Comparison of ENCODE assay signal across 22 cellular contexts in genomic region chr7:13336227-13336626, GRCh38.
A peak's percentile ranks its signal among the peaks of the same experiment; 100 is the strongest.
DNase-seq lines count a peak whose midpoint lies in the region; ATAC-seq, FAIRE-seq and TF ChIP-seq lines count a peak whose summit lies in the region.
"Had no signal": no experiment of that assay in that cellular context is flagged by ENCODE, and none has a peak within 500 bp of the region (broad histone marks: within the 10 kb centered on the region; RNA-seq: fewer than 3 reads in every experiment).

No MANE protein-coding gene starts in this region.

- no peak overlapping the region for H3K27ac Mint-ChIP-seq in activated T-cell treated with anti-CD3 and anti-CD28 coated beads, Interleukin-2, amount 50 U/mL, for 24 hours
- H3K27ac Mint-ChIP-seq in activated T-helper 1 cell treated with anti-CD3 and anti-CD28 coated beads, Interleukin-12 subunit alpha, Interleukin-12 subunit beta, Interleukin-2, Interleukin-4 antibody, amounts not matched to agents 30 ng/mL and 10 ng/mL and 1 ng/mL, durations not matched to agents 14 hours and 24 hours and 36 hours, result no peak overlapping the region
- H3K27ac Mint-ChIP-seq: activated T-helper 2 cell treated with anti-CD3 and anti-CD28 coated beads, Interferon-gamma antibody, Interleukin-2, Interleukin-4, amounts not matched to agents 10 μg/mL and 5 μg/mL and 100 μg/mL, durations not matched to agents 14 hours and 24 hours and 36 hours; endodermal cell had no signal

- H3K4me3 ChIP-seq in K562, result no peak overlapping the region
- H3K4me3 ChIP-seq in fibroblast of villous mesenchyme (ENCODE audit: low read depth, low read length), result no peak overlapping the region
- H3K4me3 ChIP-seq: adrenal gland, PC-9, right atrium auricular region, tibial nerve had no signal

- FAIRE-seq in K562 (lab: Jason Lieb, UNC) (no peak), GM19239 (lab: Jason Lieb, UNC) (no peak)
- FAIRE-seq: A204.1 had no signal

- no peak for TF ChIP-seq RAD21 in K562 (CRISPR knock-in tag; conservative IDR thresholded peaks at IDR 0.05 in 1 of 2, IDR thresholded peaks at IDR 0.05 in 1 of 2)

- peak; percentile 22 for DNase-seq in AG08395 (ENCODE audit: low spot score)
- peak; percentile 53 for DNase-seq in HS-5 (ENCODE audit: low read depth)
- DNase-seq in K562 (ENCODE audit: extremely low read depth in 1 of 4, low spot score in 3 of 4), result no peak
- DNase-seq in fibroblast of villous mesenchyme (ENCODE audit: low read depth), result peak; percentile 13
- DNase-seq in activated T-cell treated with anti-CD3 and anti-CD28 coated beads, Interleukin-2, amount 50 U/mL, for 24 hours, result no peak
- no peak for DNase-seq in GM19239 (ENCODE audit: insufficient read length, low spot score)
- DNase-seq in NCI-H128 (lab: John Stamatoyannopoulos, UW; ENCODE audit: unreplicated experiment), result no peak
- no peak for DNase-seq in activated T-helper 1 cell treated with anti-CD3 and anti-CD28 coated beads, Interleukin-12 subunit alpha, Interleukin-12 subunit beta, Interleukin-2, Interleukin-4 antibody, amounts not matched to agents 30 ng/mL and 10 ng/mL and 1 ng/mL, durations not matched to agents 14 hours and 24 hours and 36 hours (ENCODE audit: low spot score)
- DNase-seq: activated CD8-positive, alpha-beta memory T cell treated with anti-CD3 and anti-CD28 coated beads for 24 hours; adrenal gland; endodermal cell; GOT3; Karpas-422; NCI-H1105 treated with DMSO at 0.1 percent for 48 hours; NCI-H748 treated with DMSO at 0.1 percent for 48 hours; nucleus accumbens; PC-9; stimulated activated naive CD4-positive, alpha-beta T cell had no signal

- TF ChIP-seq CTCF in K562 (IDR thresholded peaks at IDR 0.05 in 2 of 3, conservative IDR thresholded peaks at IDR 0.05 in 1 of 3; ENCODE audit: insufficient read depth in 2 of 3, low read depth in 1 of 3, low read length in 3 of 3) (no peak), fibroblast of villous mesenchyme (IDR thresholded peaks at IDR 0.05; ENCODE audit: insufficient read depth, low read depth, low read length) (no peak)

- no peaks in the 10 kb centered on the region for H3K9me3 Mint-ChIP-seq in activated T-cell treated with anti-CD3 and anti-CD28 coated beads, Interleukin-2, amount 50 U/mL, for 24 hours
- no peaks in the 10 kb centered on the region for H3K9me3 Mint-ChIP-seq in activated T-helper 1 cell treated with anti-CD3 and anti-CD28 coated beads, Interleukin-12 subunit alpha, Interleukin-12 subunit beta, Interleukin-2, Interleukin-4 antibody, amounts not matched to agents 30 ng/mL and 10 ng/mL and 1 ng/mL, durations not matched to agents 14 hours and 24 hours and 36 hours
- H3K9me3 Mint-ChIP-seq: activated T-helper 2 cell treated with anti-CD3 and anti-CD28 coated beads, Interferon-gamma antibody, Interleukin-2, Interleukin-4, amounts not matched to agents 10 μg/mL and 5 μg/mL and 100 μg/mL, durations not matched to agents 14 hours and 24 hours and 36 hours; endodermal cell had no signal

- H2AFZ ChIP-seq in K562 (ENCODE audit: low read depth, low read length), result no peak overlapping the region
- H2AFZ ChIP-seq: PC-9 had no signal

- POLR2A ChIA-PET in K562 (lab: Yijun Ruan, JAX), result no interaction called here

- no peak for ATAC-seq in K562

- 0% methylated on average over 4 of the region's 4 CpGs for WGBS in K562 (ENCODE audit: insufficient coverage, low coverage, missing lambda C conversion rate)

- no peaks in the 10 kb centered on the region for H3K4me1 Mint-ChIP-seq in activated T-cell treated with anti-CD3 and anti-CD28 coated beads, Interleukin-2, amount 50 U/mL, for 24 hours (ENCODE audit: low read depth)
- no peaks in the 10 kb centered on the region for H3K4me1 Mint-ChIP-seq in activated T-helper 1 cell treated with anti-CD3 and anti-CD28 coated beads, Interleukin-12 subunit alpha, Interleukin-12 subunit beta, Interleukin-2, Interleukin-4 antibody, amounts not matched to agents 30 ng/mL and 10 ng/mL and 1 ng/mL, durations not matched to agents 14 hours and 24 hours and 36 hours (ENCODE audit: low read depth)

- no peaks in the 10 kb centered on the region for H3K36me3 Mint-ChIP-seq in activated T-cell treated with anti-CD3 and anti-CD28 coated beads, Interleukin-2, amount 50 U/mL, for 24 hours (ENCODE audit: low read depth)
- no peaks in the 10 kb centered on the region for H3K36me3 Mint-ChIP-seq in activated T-helper 1 cell treated with anti-CD3 and anti-CD28 coated beads, Interleukin-12 subunit alpha, Interleukin-12 subunit beta, Interleukin-2, Interleukin-4 antibody, amounts not matched to agents 30 ng/mL and 10 ng/mL and 1 ng/mL, durations not matched to agents 14 hours and 24 hours and 36 hours (ENCODE audit: low read depth)

- no peak overlapping the region for H3K4me3 Mint-ChIP-seq in activated T-cell treated with anti-CD3 and anti-CD28 coated beads, Interleukin-2, amount 50 U/mL, for 24 hours
- H3K4me3 Mint-ChIP-seq in activated T-helper 1 cell treated with anti-CD3 and anti-CD28 coated beads, Interleukin-12 subunit alpha, Interleukin-12 subunit beta, Interleukin-2, Interleukin-4 antibody, amounts not matched to agents 30 ng/mL and 10 ng/mL and 1 ng/mL, durations not matched to agents 14 hours and 24 hours and 36 hours, result no peak overlapping the region
- H3K4me3 Mint-ChIP-seq: endodermal cell had no signal

- H3K27ac ChIP-seq in K562 (ENCODE audit: extremely low read depth, low read depth, low read length), result no peak overlapping the region
- H3K27ac ChIP-seq: adrenal gland, PC-9, right atrium auricular region, tibial nerve had no signal

- no TSS peak for BruUV-seq in K562 (replicated peaks; lab: Mats Ljungman, UMichigan)

- no peaks in the 10 kb centered on the region for H3K36me3 ChIP-seq in K562 (ENCODE audit: control insufficient read depth, insufficient read depth, low read length)
- H3K36me3 ChIP-seq: adrenal gland, right atrium auricular region, tibial nerve had no signal

- no peaks in the 10 kb centered on the region for H3K79me2 ChIP-seq in K562 (ENCODE audit: control insufficient read depth, insufficient read depth, low read length)

- no peaks in the 10 kb centered on the region; the same call in 1 of the 2 replicates for H3K9me3 ChIP-seq in K562 (replicated peaks; ENCODE audit: control insufficient read depth, insufficient read depth, low read depth, low read length)
- H3K9me3 ChIP-seq: adrenal gland, right atrium auricular region, tibial nerve had no signal

- no peaks in the 10 kb centered on the region for H3K27me3 ChIP-seq in K562 (ENCODE audit: control insufficient read depth in 2 of 2, insufficient read depth in 2 of 2, low read length in 2 of 2)
- H3K27me3 ChIP-seq: adrenal gland, right atrium auricular region, tibial nerve had no signal

- TF ChIP-seq POLR2A in K562 (conservative IDR thresholded peaks at IDR 0.05), result no peak

- no peak for TF ChIP-seq EP300 in K562 (IDR thresholded peaks at IDR 0.05; ENCODE audit: low read length)

- no peaks in the 10 kb centered on the region for H4K20me1 ChIP-seq in K562 (replicated peaks; ENCODE audit: control insufficient read depth, insufficient read depth, low read length)

- intact Hi-C loops in K562 (cut with micrococcal nuclease), result no loop called here
- intact Hi-C loops in activated T-helper 1 cell treated with anti-CD3 and anti-CD28 coated beads, Interleukin-12 subunit alpha, Interleukin-12 subunit beta, Interleukin-2, Interleukin-4 antibody, amounts not matched to agents 30 ng/mL and 10 ng/mL and 1 ng/mL, durations not matched to agents 14 hours and 24 hours and 36 hours (cut with micrococcal nuclease), result no loop called here

- no peaks in the 10 kb centered on the region for H3K9me1 ChIP-seq in K562 (ENCODE audit: control insufficient read depth, insufficient read depth, low read length)

- in situ Hi-C loops in K562 (cut with MboI), result no loop called here

- CTCF ChIA-PET in K562 (lab: Yijun Ruan, JAX; ENCODE audit: low intra/inter-chr PET ratio), result no interaction called here

- H3K27me3 Mint-ChIP-seq in activated T-cell treated with anti-CD3 and anti-CD28 coated beads, Interleukin-2, amount 50 U/mL, for 24 hours, result no peaks in the 10 kb centered on the region
- no peaks in the 10 kb centered on the region for H3K27me3 Mint-ChIP-seq in activated T-helper 1 cell treated with anti-CD3 and anti-CD28 coated beads, Interleukin-12 subunit alpha, Interleukin-12 subunit beta, Interleukin-2, Interleukin-4 antibody, amounts not matched to agents 30 ng/mL and 10 ng/mL and 1 ng/mL, durations not matched to agents 14 hours and 24 hours and 36 hours (ENCODE audit: insufficient read depth)

- H3K9ac ChIP-seq in K562 (ENCODE audit: insufficient read depth in 1 of 2, low read depth in 2 of 2, low read length in 2 of 2), result no peak overlapping the region

- no peaks in the 10 kb centered on the region for H3K4me1 ChIP-seq in K562 (replicated peaks in 1 of 2; ENCODE audit: control insufficient read depth in 2 of 2, insufficient read depth in 2 of 2, low read length in 2 of 2)
- H3K4me1 ChIP-seq: adrenal gland, right atrium auricular region, tibial nerve had no signal

- no peak overlapping the region for H3K4me2 ChIP-seq in K562 (ENCODE audit: insufficient read depth, low read length)
- H3K4me2 ChIP-seq: PC-9 had no signal

TF ChIP-seq in K562, 482 proteins besides CTCF, POLR2A, EP300 and RAD21 (continues in another document):
- no peak for TF ChIP-seq PCBP2 (IDR thresholded peaks at IDR 0.05; ENCODE audit: low read depth, low read length, poor library complexity, severe bottlenecking)
- TF ChIP-seq ZNF143 (CRISPR knock-in tag; IDR thresholded peaks at IDR 0.05), result no peak
- TF ChIP-seq CEBPB (tag; IDR thresholded peaks at IDR 0.05), result 0 out of 2 replicates have a peak, but pooled peaks have one; percentile 22
- no peak for TF ChIP-seq ZBTB11 (CRISPR knock-in tag; IDR thresholded peaks at IDR 0.05)

Comparison
In these comparisons a context has a peak if more than half of its experiments do, and no peak if none do; other contexts are left out.
1. DNase-seq: peak in AG08395 (single experiment), HS-5 (single experiment) and fibroblast of villous mesenchyme (single experiment); none in K562 (0 of 4), activated T-cell treated with anti-CD3 and anti-CD28 coated beads, Interleukin-2, amount 50 U/mL, for 24 hours (single experiment), GM19239 (single experiment), NCI-H128 (single experiment) and activated T-helper 1 cell treated with anti-CD3 and anti-CD28 coated beads, Interleukin-12 subunit alpha, Interleukin-12 subunit beta, Interleukin-2, Interleukin-4 antibody, amounts not matched to agents 30 ng/mL and 10 ng/mL and 1 ng/mL, durations not matched to agents 14 hours and 24 hours and 36 hours (single experiment).